Comparison of ENCODE assay signal across 14 cellular contexts in genomic region chr2:150476213-150476740, GRCh38. TPM values are rescaled to one million over a fixed set of nuclear protein-coding genes. Genes with fewer than 3 reads are reported as not detected.
DNase-seq lines count a peak whose midpoint lies in the region; ATAC-seq, FAIRE-seq and TF ChIP-seq lines count a peak whose summit lies in the region.
"Had no signal": no experiment of that assay in that cellular context is flagged by ENCODE, and none has a peak within 500 bp of the region (broad histone marks: within the 10 kb centered on the region; RNA-seq: fewer than 3 reads in every experiment).

No MANE protein-coding gene starts in this region.

- H3K4me1 ChIP-seq in breast epithelium (peaks cover 4 to 27% of the 10 kb centered on the region in 2 donors), kidney (ENCODE audit: control insufficient read depth in 1 of 2, insufficient read depth in 1 of 2, low read depth in 1 of 2, low read length in 2 of 2) (peaks cover 6 to 22% of the 10 kb centered on the region in 2 donors), smooth muscle cell (ENCODE audit: low read depth) (peaks cover 82% of the 10 kb centered on the region)

- H3K36me3 Mint-ChIP-seq in CD4-positive, alpha-beta T cell (ENCODE audit: low read depth): no peaks in the 10 kb centered on the region
- H3K36me3 Mint-ChIP-seq: activated naive CD8-positive, alpha-beta T cell treated with anti-CD3 and anti-CD28 coated beads, Interleukin-2, amount 10 ng/mL, durations not matched to agents 7 days and 5 days; CD14-positive monocyte had no signal

- H3K27ac ChIP-seq in breast epithelium (peak overlapping the region; percentile 31 to 71), kidney (ENCODE audit: low read depth in 2 of 2, low read length in 2 of 2) (peak overlapping the region; percentile 35 to 38), smooth muscle cell (ENCODE audit: low read depth) (peak overlapping the region; percentile 94)
- H3K27ac ChIP-seq in CD4-positive, alpha-beta T cell (ENCODE audit: low read depth, low read length): no peak overlapping the region

- POLR2A ChIA-PET in CD4-positive, alpha-beta T cell (lab: Charles Lee): no interaction called here

- no peaks in the 10 kb centered on the region for H3K27me3 ChIP-seq in breast epithelium
- no peaks in the 10 kb centered on the region for H3K27me3 ChIP-seq in smooth muscle cell (ENCODE audit: low read depth)
- H3K27me3 ChIP-seq in CD4-positive, alpha-beta T cell (ENCODE audit: control insufficient read depth, insufficient read depth, low read length): no peaks in the 10 kb centered on the region

- H3K36me3 ChIP-seq in breast epithelium (peaks cover 4% of the 10 kb centered on the region), kidney (ENCODE audit: control insufficient read depth in 1 of 2, insufficient read depth in 2 of 2, low read length in 2 of 2) (no peaks in the 10 kb centered on the region), smooth muscle cell (ENCODE audit: low read depth) (no peaks in the 10 kb centered on the region)

- TF ChIP-seq CTCF in breast epithelium (IDR thresholded peaks at IDR 0.05) (no peak), kidney (IDR thresholded peaks at IDR 0.05; ENCODE audit: borderline replicate concordance, extremely low read depth, insufficient read depth) (no peak), smooth muscle cell (IDR thresholded peaks at IDR 0.05; ENCODE audit: borderline replicate concordance, insufficient read depth, poor library complexity, severe bottlenecking) (no peak)
- no peak for TF ChIP-seq CTCF in CD4-positive, alpha-beta T cell (IDR thresholded peaks at IDR 0.05)

- H3F3A ChIP-seq in smooth muscle cell (ENCODE audit: low read depth): peaks cover 67% of the 10 kb centered on the region

- no peaks in the 10 kb centered on the region for H3K9me3 ChIP-seq in breast epithelium
- H3K9me3 ChIP-seq in kidney (ENCODE audit: control insufficient read depth in 1 of 2, low read length in 2 of 2): no peaks in the 10 kb centered on the region
- no peaks in the 10 kb centered on the region for H3K9me3 ChIP-seq in smooth muscle cell (replicated peaks; ENCODE audit: low read depth)
- no peaks in the 10 kb centered on the region for H3K9me3 ChIP-seq in CD4-positive, alpha-beta T cell (ENCODE audit: control insufficient read depth, low read length)

- CTCF ChIA-PET in CD4-positive, alpha-beta T cell (lab: Charles Lee): no interaction called here

- no peaks in the 10 kb centered on the region for H3K27me3 Mint-ChIP-seq in CD4-positive, alpha-beta T cell
- H3K27me3 Mint-ChIP-seq: activated CD8-positive, alpha-beta T cell treated with anti-CD3 and anti-CD28 coated beads for 36 hours; activated naive CD8-positive, alpha-beta T cell treated with anti-CD3 and anti-CD28 coated beads, Interleukin-2, amount 10 ng/mL, durations not matched to agents 7 days and 5 days had no signal

- intact Hi-C loops in breast epithelium (cut with DNase I; ENCODE audit: low total_unique reads): no loop called here
- intact Hi-C loops in kidney (cut with DNase I): no loop called here
- intact Hi-C loops in CD4-positive, alpha-beta T cell (cut with DNase I, micrococcal nuclease): no loop called here

- no peaks in the 10 kb centered on the region for H3K9me3 Mint-ChIP-seq in CD4-positive, alpha-beta T cell
- H3K9me3 Mint-ChIP-seq: activated CD8-positive, alpha-beta T cell treated with anti-CD3 and anti-CD28 coated beads for 36 hours; activated naive CD8-positive, alpha-beta T cell treated with anti-CD3 and anti-CD28 coated beads, Interleukin-2, amount 10 ng/mL, durations not matched to agents 7 days and 5 days had no signal

- no peak overlapping the region for H3K4me3 Mint-ChIP-seq in CD4-positive, alpha-beta T cell
- H3K4me3 Mint-ChIP-seq: activated CD8-positive, alpha-beta T cell treated with anti-CD3 and anti-CD28 coated beads for 36 hours; activated naive CD8-positive, alpha-beta T cell treated with anti-CD3 and anti-CD28 coated beads, Interleukin-2, amount 10 ng/mL, durations not matched to agents 7 days and 5 days; CD14-positive monocyte had no signal

- peak overlapping the region in 1 of 2 donors; percentile 8 for H3K9ac ChIP-seq in kidney (ENCODE audit: low read length in 2 of 2)
- peak overlapping the region; percentile 67 for H3K9ac ChIP-seq in smooth muscle cell (ENCODE audit: low read depth)

- peak overlapping the region; percentile 75 for H3K4me2 ChIP-seq in smooth muscle cell

- H3K79me2 ChIP-seq in smooth muscle cell (ENCODE audit: low read depth): peaks cover 87% of the 10 kb centered on the region

- H3K4me3 ChIP-seq in breast epithelium: peak overlapping the region in 1 of 3 donors; percentile 47
- peak overlapping the region in 1 of 2 donors; percentile 10 for H3K4me3 ChIP-seq in kidney (ENCODE audit: low read length in 2 of 2)
- peak overlapping the region; percentile 7 for H3K4me3 ChIP-seq in smooth muscle cell

- DNase-seq in GM04504 (ENCODE audit: low read depth): peak; percentile 11
- no peak for DNase-seq in breast epithelium (ENCODE audit: low spot score in 2 of 2)
- no peak for DNase-seq in kidney
- DNase-seq in smooth muscle cell (lab: John Stamatoyannopoulos, UW; ENCODE audit: unreplicated experiment): no peak
- no peak for DNase-seq in DMS114 treated with DMSO at 0.1 percent for 48 hours (lab: John Stamatoyannopoulos, UW; ENCODE audit: unreplicated experiment)
- no peak for DNase-seq in midbrain (lab: John Stamatoyannopoulos, UW)
- DNase-seq in CD4-positive, alpha-beta T cell: no peak
- no peak for DNase-seq in NCI-H524 treated with DMSO at 0.1 percent for 48 hours (lab: John Stamatoyannopoulos, UW)
- DNase-seq: activated CD8-positive, alpha-beta T cell treated with anti-CD3 and anti-CD28 coated beads for 36 hours; activated naive CD8-positive, alpha-beta T cell treated with anti-CD3 and anti-CD28 coated beads, Interleukin-2, amount 10 ng/mL, durations not matched to agents 7 days and 5 days; MV-4-11; NCI-H69; stimulated activated CD4-positive, alpha-beta T cell treated with anti-CD3 and anti-CD28 coated beads, Interleukin-2, amount 100 ng/mL, for 24 hours had no signal

- no peak for ATAC-seq in CD4-positive, alpha-beta T cell (ENCODE audit: poor library complexity)
- ATAC-seq: activated CD8-positive, alpha-beta T cell treated with anti-CD3 and anti-CD28 coated beads for 36 hours had no signal

- H3K4me1 Mint-ChIP-seq in CD4-positive, alpha-beta T cell (ENCODE audit: low read depth): no peaks in the 10 kb centered on the region
- H3K4me1 Mint-ChIP-seq: activated naive CD8-positive, alpha-beta T cell treated with anti-CD3 and anti-CD28 coated beads, Interleukin-2, amount 10 ng/mL, durations not matched to agents 7 days and 5 days; CD14-positive monocyte had no signal

- H2AFZ ChIP-seq in smooth muscle cell (ENCODE audit: low read depth): no peak overlapping the region

- H4K20me1 ChIP-seq in smooth muscle cell (ENCODE audit: low read depth): peaks cover 90% of the 10 kb centered on the region

- TF ChIP-seq POLR2A in breast epithelium (IDR thresholded peaks at IDR 0.05): no peak

- 15% methylated on average over 5 of the region's 5 CpGs for WGBS in smooth muscle cell (ENCODE audit: low lambda C conversion rate)

- no peak for FAIRE-seq in kidney (lab: Jason Lieb, UNC)

- no peak overlapping the region for H3K27ac Mint-ChIP-seq in CD4-positive, alpha-beta T cell
- H3K27ac Mint-ChIP-seq: activated CD8-positive, alpha-beta T cell treated with anti-CD3 and anti-CD28 coated beads for 36 hours; activated naive CD8-positive, alpha-beta T cell treated with anti-CD3 and anti-CD28 coated beads, Interleukin-2, amount 10 ng/mL, durations not matched to agents 7 days and 5 days; CD14-positive monocyte had no signal

RNA-seq across cellular contexts. Expression of gene RND3, which starts 11.2 kb away (rescaled TPM):
- 100 to 1,000 TPM in 1 of 3 donors, 10 to 100 TPM in 2; 89.1 to 105 (median 98.0) TPM for total RNA-seq in breast epithelium
- total RNA-seq in kidney: 26.1 TPM
- 6.5 TPM for polyA plus RNA-seq in kidney (ENCODE audit: insufficient read depth, low read depth, low replicate concordance)
- 256 and 320 TPM in 2 replicates for total RNA-seq in smooth muscle cell
- 125 and 163 TPM in 2 replicates for polyA plus RNA-seq in smooth muscle cell
- total RNA-seq in CD4-positive, alpha-beta T cell: not detected
- total RNA-seq: activated CD8-positive, alpha-beta T cell treated with anti-CD3 and anti-CD28 coated beads for 36 hours; activated naive CD8-positive, alpha-beta T cell treated with anti-CD3 and anti-CD28 coated beads, Interleukin-2, amount 10 ng/mL, durations not matched to agents 7 days and 5 days had no signal
- polyA plus RNA-seq: CD14-positive monocyte had no signal

Comparison
In these comparisons a context has a peak if more than half of its experiments do, and no peak if none do; other contexts are left out.
1. RNA of gene RND3, which starts 11.2 kb away (total RNA-seq): 256 to 320 TPM in smooth muscle cell, 89.1 to 105 TPM in breast epithelium and 26.1 TPM in kidney (single experiment); not detected in CD4-positive, alpha-beta T cell; every median in the first group is over 10 times any median in the second.